In the genomic region with DNA sequence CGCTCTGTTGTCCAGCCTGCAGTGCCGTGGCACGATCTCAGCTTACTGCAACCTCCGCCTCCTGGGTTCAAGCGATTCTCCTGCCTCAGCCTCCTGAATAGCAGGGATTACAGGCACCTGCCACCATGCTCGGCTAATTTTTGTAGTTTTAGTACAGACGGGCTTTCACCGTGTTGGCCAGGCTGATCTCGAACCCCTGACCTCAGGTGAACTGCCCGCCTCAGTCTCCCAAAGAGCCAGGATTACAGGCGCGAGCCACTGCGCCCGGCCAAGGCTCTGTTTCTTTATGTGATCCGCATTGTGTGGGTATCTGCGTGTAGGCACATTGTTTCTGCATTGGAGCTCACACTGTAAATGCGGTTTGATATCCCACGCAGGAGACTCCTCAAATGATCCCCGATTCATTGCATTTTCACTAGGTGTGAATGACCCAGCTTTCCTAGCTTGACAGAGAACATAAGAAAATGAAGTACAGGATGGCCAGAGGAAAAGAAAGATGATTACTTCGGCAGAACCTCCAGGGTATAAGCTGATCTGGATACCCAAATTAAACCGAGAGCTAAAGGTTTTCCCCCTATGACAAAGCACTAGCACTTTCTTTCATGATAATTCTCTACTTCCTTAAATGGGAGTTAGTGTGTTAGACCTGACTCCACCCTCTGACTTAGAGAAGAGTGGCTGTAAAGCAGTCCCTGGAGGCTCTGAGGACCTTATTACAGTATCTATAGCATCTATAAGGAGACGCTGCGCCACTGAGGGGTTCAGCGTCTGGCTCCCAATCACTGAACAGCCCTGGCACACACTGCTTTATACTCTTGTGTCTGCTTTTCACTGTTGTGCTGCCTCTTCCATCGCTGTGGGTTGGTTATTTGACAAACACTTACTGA, we compare ENCODE assay signal across 1 cellular context.
TF ChIP-seq lines count a peak whose summit lies in the region.

No MANE protein-coding gene starts in this region.

TF ChIP-seq in HepG2, 621 proteins besides CTCF, POLR2A, EP300 and RAD21:
- TF ChIP-seq PRPF4 (IDR thresholded peaks at IDR 0.05; ENCODE audit: low read depth, low read length, poor library complexity, severe bottlenecking) (peak; percentile 31), ZSCAN12 (CRISPR knock-in tag; IDR thresholded peaks at IDR 0.05) (no peak), MIXL1 (CRISPR knock-in tag; IDR thresholded peaks at IDR 0.05) (no peak), CENPX (CRISPR knock-in tag; IDR thresholded peaks at IDR 0.05) (no peak), SAFB2 (CRISPR knock-in tag; IDR thresholded peaks at IDR 0.05; ENCODE audit: borderline replicate concordance, low read depth) (no peak), TBX2 (CRISPR knock-in tag; IDR thresholded peaks at IDR 0.05; ENCODE audit: borderline replicate concordance) (0 out of 2 replicates have a peak, but pooled peaks have one; percentile 37), NAIF1 (CRISPR knock-in tag; IDR thresholded peaks at IDR 0.05; ENCODE audit: borderline replicate concordance) (no peak)
- TF ChIP-seq, protein P1, sequence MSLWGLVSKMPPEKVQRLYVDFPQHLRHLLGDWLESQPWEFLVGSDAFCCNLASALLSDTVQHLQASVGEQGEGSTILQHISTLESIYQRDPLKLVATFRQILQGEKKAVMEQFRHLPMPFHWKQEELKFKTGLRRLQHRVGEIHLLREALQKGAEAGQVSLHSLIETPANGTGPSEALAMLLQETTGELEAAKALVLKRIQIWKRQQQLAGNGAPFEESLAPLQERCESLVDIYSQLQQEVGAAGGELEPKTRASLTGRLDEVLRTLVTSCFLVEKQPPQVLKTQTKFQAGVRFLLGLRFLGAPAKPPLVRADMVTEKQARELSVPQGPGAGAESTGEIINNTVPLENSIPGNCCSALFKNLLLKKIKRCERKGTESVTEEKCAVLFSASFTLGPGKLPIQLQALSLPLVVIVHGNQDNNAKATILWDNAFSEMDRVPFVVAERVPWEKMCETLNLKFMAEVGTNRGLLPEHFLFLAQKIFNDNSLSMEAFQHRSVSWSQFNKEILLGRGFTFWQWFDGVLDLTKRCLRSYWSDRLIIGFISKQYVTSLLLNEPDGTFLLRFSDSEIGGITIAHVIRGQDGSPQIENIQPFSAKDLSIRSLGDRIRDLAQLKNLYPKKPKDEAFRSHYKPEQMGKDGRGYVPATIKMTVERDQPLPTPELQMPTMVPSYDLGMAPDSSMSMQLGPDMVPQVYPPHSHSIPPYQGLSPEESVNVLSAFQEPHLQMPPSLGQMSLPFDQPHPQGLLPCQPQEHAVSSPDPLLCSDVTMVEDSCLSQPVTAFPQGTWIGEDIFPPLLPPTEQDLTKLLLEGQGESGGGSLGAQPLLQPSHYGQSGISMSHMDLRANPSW (CRISPR knock-in tag; IDR thresholded peaks at IDR 0.05; ENCODE audit: borderline replicate concordance): no peak
- TF ChIP-seq, protein P2, sequence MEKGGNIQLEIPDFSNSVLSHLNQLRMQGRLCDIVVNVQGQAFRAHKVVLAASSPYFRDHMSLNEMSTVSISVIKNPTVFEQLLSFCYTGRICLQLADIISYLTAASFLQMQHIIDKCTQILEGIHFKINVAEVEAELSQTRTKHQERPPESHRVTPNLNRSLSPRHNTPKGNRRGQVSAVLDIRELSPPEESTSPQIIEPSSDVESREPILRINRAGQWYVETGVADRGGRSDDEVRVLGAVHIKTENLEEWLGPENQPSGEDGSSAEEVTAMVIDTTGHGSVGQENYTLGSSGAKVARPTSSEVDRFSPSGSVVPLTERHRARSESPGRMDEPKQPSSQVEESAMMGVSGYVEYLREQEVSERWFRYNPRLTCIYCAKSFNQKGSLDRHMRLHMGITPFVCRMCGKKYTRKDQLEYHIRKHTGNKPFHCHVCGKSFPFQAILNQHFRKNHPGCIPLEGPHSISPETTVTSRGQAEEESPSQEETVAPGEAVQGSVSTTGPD (CRISPR knock-in tag; IDR thresholded peaks at IDR 0.05): no peak
